In the genomic region with DNA sequence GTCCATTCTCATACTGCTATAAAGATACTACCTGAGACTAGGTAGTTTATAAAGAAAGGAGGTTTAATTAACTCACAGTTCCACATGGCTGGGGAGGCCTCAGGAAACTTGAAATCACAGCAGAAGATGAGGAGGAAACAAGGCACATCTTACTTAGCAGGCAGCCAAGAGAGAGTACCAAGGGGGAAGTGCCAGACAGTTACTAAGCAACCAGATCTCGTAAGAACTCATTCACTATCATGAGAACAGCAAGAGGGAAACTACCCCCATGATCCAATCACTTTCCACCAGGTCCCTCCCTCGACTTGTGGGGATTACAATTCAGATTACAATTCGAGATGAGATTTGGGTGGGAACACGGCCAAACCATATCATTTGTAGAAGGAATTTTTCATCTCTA, we compare ENCODE assay signal across 12 cellular contexts.
"Had no signal": no experiment of that assay in that cellular context is flagged by ENCODE, and none has a peak within 500 bp of the region (broad histone marks: within the 10 kb centered on the region; RNA-seq: fewer than 3 reads in every experiment).

No MANE protein-coding gene starts in this region.

- H3K27me3 ChIP-seq: tibial nerve had no signal

- H3K4me3 ChIP-seq: lung, skin epidermis, tibial nerve had no signal

- H3K27ac Mint-ChIP-seq: activated CD4-positive, alpha-beta T cell treated with anti-CD3 and anti-CD28 coated beads for 36 hours; activated CD8-positive, alpha-beta T cell treated with anti-CD3 and anti-CD28 coated beads for 36 hours; naive thymus-derived CD4-positive, alpha-beta T cell had no signal

- ATAC-seq: activated CD4-positive, alpha-beta T cell treated with anti-CD3 and anti-CD28 coated beads for 36 hours; activated CD8-positive, alpha-beta T cell treated with anti-CD3 and anti-CD28 coated beads for 36 hours; naive thymus-derived CD4-positive, alpha-beta T cell had no signal

- H3K27ac ChIP-seq: skin epidermis, tibial nerve, WERI-Rb-1 had no signal

- H3K4me3 Mint-ChIP-seq: activated CD4-positive, alpha-beta T cell treated with anti-CD3 and anti-CD28 coated beads for 36 hours; activated CD8-positive, alpha-beta T cell treated with anti-CD3 and anti-CD28 coated beads for 36 hours; endodermal cell; naive thymus-derived CD4-positive, alpha-beta T cell had no signal

- H3K9me3 ChIP-seq: tibial nerve had no signal

- H3K27me3 Mint-ChIP-seq: activated CD4-positive, alpha-beta T cell treated with anti-CD3 and anti-CD28 coated beads for 36 hours; activated CD8-positive, alpha-beta T cell treated with anti-CD3 and anti-CD28 coated beads for 36 hours; naive thymus-derived CD4-positive, alpha-beta T cell had no signal

- DNase-seq: activated CD4-positive, alpha-beta T cell treated with anti-CD3 and anti-CD28 coated beads for 36 hours; activated CD8-positive, alpha-beta memory T cell treated with anti-CD3 and anti-CD28 coated beads, Interleukin-2, amount 50 U/mL, for 48 hours; activated CD8-positive, alpha-beta T cell treated with anti-CD3 and anti-CD28 coated beads for 36 hours; central memory CD4-positive, alpha-beta T cell; dermis blood vessel endothelial cell; endodermal cell; T-helper 9 cell; WERI-Rb-1 had no signal
